ENCODE assay signal across 24 cellular contexts in genomic region chr12:21843795-21844194, GRCh38.
"Had no signal": no experiment of that assay in that cellular context is flagged by ENCODE, and none has a peak within 500 bp of the region (broad histone marks: within the 10 kb centered on the region; RNA-seq: fewer than 3 reads in every experiment).

No MANE protein-coding gene starts in this region.

- H3K27me3 ChIP-seq: hepatocyte, pancreas, spleen, suprapubic skin, tibial artery, upper lobe of right lung had no signal

- H3K79me2 ChIP-seq: hepatocyte had no signal

- H2AFZ ChIP-seq: hepatocyte had no signal

- H3K4me3 ChIP-seq: hepatocyte, left ventricle myocardium inferior, lung, mucosa of descending colon, pancreas, prostate gland, spleen, suprapubic skin, thoracic aorta, tibial artery, upper lobe of right lung had no signal

- H3K27ac ChIP-seq: hepatocyte, left ventricle myocardium inferior, pancreas, prostate gland, spleen, suprapubic skin, thoracic aorta, tibial artery, upper lobe of right lung had no signal

- H3K4me2 ChIP-seq: hepatocyte had no signal

- H3K4me1 ChIP-seq: left ventricle myocardium inferior, prostate gland, spleen, suprapubic skin, upper lobe of right lung had no signal

- ATAC-seq: mucosa of descending colon; naive thymus-derived CD4-positive, alpha-beta T cell; pancreas; right cardiac atrium; sciatic nerve; stimulated activated effector memory CD8-positive, alpha-beta T cell treated with anti-CD3 and anti-CD28 coated beads, Interleukin-12 subunit alpha, Interleukin-12 subunit beta, amount 100 ng/mL, for 72 hours; upper lobe of right lung had no signal

- DNase-seq: islet precursor cell; left ventricle myocardium inferior; midbrain; mucosa of descending colon; naive thymus-derived CD4-positive, alpha-beta T cell; nucleus accumbens; pancreas; posterior cingulate gyrus; retina; right cardiac atrium; small intestine; spleen; stimulated activated CD4-positive, alpha-beta T cell treated with anti-CD3 and anti-CD28 coated beads, Interleukin-4, amount 100 ng/mL, for 24 hours; stimulated activated naive CD4-positive, alpha-beta T cell; tibial artery; trophoblast cell; upper lobe of right lung had no signal

- H3K9me3 ChIP-seq: left ventricle myocardium inferior, mucosa of descending colon, pancreas, prostate gland, spleen, suprapubic skin, thoracic aorta, tibial artery, upper lobe of right lung had no signal

- H3K36me3 ChIP-seq: pancreas, prostate gland, spleen, suprapubic skin, thoracic aorta, tibial artery, upper lobe of right lung had no signal
